Comparison of ENCODE assay signal across 20 cellular contexts in the genomic region with DNA sequence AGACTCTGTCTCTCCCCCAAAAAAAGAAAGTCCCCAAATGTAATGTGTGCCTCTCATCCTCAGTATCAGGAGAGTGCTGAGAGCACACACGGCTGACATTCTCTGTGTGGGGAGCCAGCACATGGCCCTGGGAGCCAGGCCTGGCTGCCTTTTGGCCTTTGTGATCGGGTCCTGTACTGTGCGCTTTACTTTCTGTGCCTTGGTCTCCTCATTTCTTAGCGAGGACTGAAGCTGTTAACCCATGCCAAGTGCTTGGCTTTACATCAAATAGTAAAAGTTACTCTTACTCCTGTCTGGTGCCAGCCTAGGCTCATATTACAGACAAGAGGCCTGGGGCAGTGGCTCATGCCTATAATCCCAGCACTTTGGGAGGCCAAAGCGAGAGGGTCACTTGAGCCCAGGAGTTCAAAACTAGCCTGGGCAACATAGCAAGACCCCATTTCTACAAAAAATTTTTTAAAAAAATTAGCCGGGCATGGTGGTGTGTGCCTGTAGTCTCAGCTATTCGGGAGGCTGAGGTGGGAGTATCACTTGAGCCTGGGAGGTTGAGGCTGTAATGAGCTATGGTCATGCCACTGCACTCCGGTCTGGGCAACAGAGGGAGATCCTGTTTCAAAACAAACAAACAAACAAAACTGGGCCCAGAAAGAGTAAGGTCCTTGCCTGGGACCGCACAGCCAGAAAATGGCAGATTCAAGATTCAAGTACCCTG. TPM values are rescaled to one million over a fixed set of nuclear protein-coding genes. Genes with fewer than 3 reads are reported as not detected.
DNase-seq lines count a peak whose midpoint lies in the region; ATAC-seq and TF ChIP-seq lines count a peak whose summit lies in the region.
"Had no signal": no experiment of that assay in that cellular context is flagged by ENCODE, and none has a peak within 500 bp of the region (broad histone marks: within the 10 kb centered on the region; RNA-seq: fewer than 3 reads in every experiment).

No MANE protein-coding gene starts in this region.

- H3K9ac ChIP-seq in fibroblast of lung (ENCODE audit: insufficient read depth, low read length) = no peak overlapping the region

- H3K36me3 ChIP-seq in fibroblast of lung (ENCODE audit: control insufficient read depth, insufficient read depth, low read length) = no peaks in the 10 kb centered on the region
- H3K36me3 ChIP-seq in mucosa of descending colon (ENCODE audit: low read depth) = no peaks in the 10 kb centered on the region
- H3K36me3 ChIP-seq in SJCRH30 = no peaks in the 10 kb centered on the region
- H3K36me3 ChIP-seq: pancreas had no signal

- no peaks in the 10 kb centered on the region for H3K79me2 ChIP-seq in fibroblast of lung (ENCODE audit: control insufficient read depth, insufficient read depth, low read length)

- H3K27me3 ChIP-seq in AG04450 (ENCODE audit: control insufficient read depth, insufficient read depth, low read length) = no peaks in the 10 kb centered on the region
- H3K27me3 ChIP-seq in fibroblast of lung (ENCODE audit: control insufficient read depth, insufficient read depth, low read length) = peaks cover 2% of the 10 kb centered on the region
- H3K27me3 ChIP-seq in SJCRH30 = peaks cover 3% of the 10 kb centered on the region; the same call in 1 of the 2 replicates
- H3K27me3 ChIP-seq: dorsolateral prefrontal cortex, pancreas had no signal

- peaks cover 12% of the 10 kb centered on the region for H3K9me3 ChIP-seq in AG04450 (ENCODE audit: control insufficient read depth, insufficient read depth, low read length)
- H3K9me3 ChIP-seq in fibroblast of lung (ENCODE audit: control insufficient read depth, insufficient read depth, low read depth, low read length) = no peaks in the 10 kb centered on the region
- H3K9me3 ChIP-seq in mucosa of descending colon = no peaks in the 10 kb centered on the region
- H3K9me3 ChIP-seq in SJCRH30 (replicated peaks) = no peaks in the 10 kb centered on the region
- H3K9me3 ChIP-seq: pancreas had no signal

- H3K4me2 ChIP-seq in fibroblast of lung (ENCODE audit: extremely low read depth, insufficient read depth, low read length) = no peak overlapping the region

- no peaks in the 10 kb centered on the region for H4K20me1 ChIP-seq in fibroblast of lung (ENCODE audit: control insufficient read depth, extremely low read depth, insufficient read depth, low read length)

- H3K27ac ChIP-seq in AG04450 (ENCODE audit: low read depth, low read length) (peak overlapping the region; percentile 75), RWPE1 (peak overlapping the region; percentile 91), fibroblast of lung (ENCODE audit: insufficient read depth, low read length) (peak overlapping the region; percentile 54), SJCRH30 (no peak overlapping the region)
- H3K27ac ChIP-seq: dorsolateral prefrontal cortex had no signal

- no peak overlapping the region for H2AFZ ChIP-seq in fibroblast of lung (ENCODE audit: low read length)

- DNase-seq in AG04450 (ENCODE audit: low read depth, low spot score) = no peak
- no peak for DNase-seq in RWPE1 (ENCODE audit: low spot score)
- no peak for DNase-seq in fibroblast of lung (ENCODE audit: low read depth in 2 of 2)
- peak; percentile 52 for DNase-seq in posterior vena cava (ENCODE audit: low spot score)
- DNase-seq in DMS53 (lab: John Stamatoyannopoulos, UW) = no peak
- DNase-seq in mucosa of descending colon = no peak
- no peak for DNase-seq in SJCRH30
- DNase-seq: activated CD4-positive, alpha-beta T cell treated with anti-CD3 and anti-CD28 coated beads, Interleukin-2, amount 50 U/mL, for 1 hour; activated CD8-positive, alpha-beta memory T cell treated with anti-CD3 and anti-CD28 coated beads, Interleukin-2, amount 50 U/mL, for 4 hours; activated effector memory CD4-positive, alpha-beta T cell treated with Interleukin-2 at 50 U/mL for 16 hours; activated naive CD8-positive, alpha-beta T cell treated with anti-CD3 and anti-CD28 coated beads, Interleukin-2, amount 50 U/mL, for 24 hours; CD4-positive, alpha-beta T cell; DMS79 treated with DMSO at 0.1 percent for 48 hours; dorsolateral prefrontal cortex; NCI-H1105; NCI-H526; pancreas; Right ventricle myocardium superior; stimulated activated CD8-positive, alpha-beta memory T cell treated with anti-CD3 and anti-CD28 coated beads, Interleukin-4, amount 100 ng/mL, for 48 hours had no signal

- CTCF ChIA-PET in AG04450 (lab: Charles Lee) (interaction anchor here (2.1 kb wide), 1 partner anchor 54 kb away, joined by 5 read pairs; no protein-coding TSS in a partner anchor), RWPE1 (lab: Yijun Ruan, JAX) (interaction anchor here (0.6 to 1.0 kb wide), 2 partner anchors 38 to 410 kb away, joined by 3 to 4 read pairs; no protein-coding TSS in a partner anchor)

- no peak for ATAC-seq in HG03139 (IDR thresholded peaks at IDR 0.05; ENCODE audit: unreplicated experiment)
- ATAC-seq in mucosa of descending colon = no peak
- ATAC-seq: activated naive CD8-positive, alpha-beta T cell treated with anti-CD3 and anti-CD28 coated beads, Interleukin-2, amount 50 U/mL, for 24 hours had no signal

- no peak for TF ChIP-seq CTCF in AG04450 (IDR thresholded peaks at IDR 0.05; ENCODE audit: low read depth, low read length)
- TF ChIP-seq CTCF in RWPE1 (conservative IDR thresholded peaks at IDR 0.05; ENCODE audit: low read depth) = no peak
- TF ChIP-seq CTCF in fibroblast of lung (conservative IDR thresholded peaks at IDR 0.05 in 1 of 2, IDR thresholded peaks at IDR 0.05 in 1 of 2; ENCODE audit: low read depth in 1 of 2, low read length in 2 of 2) = no peak
- TF ChIP-seq CTCF in mucosa of descending colon (IDR thresholded peaks at IDR 0.05) = no peak

- H3K4me3 ChIP-seq in AG04450 (ENCODE audit: low read depth, low read length) = no peak overlapping the region
- H3K4me3 ChIP-seq in fibroblast of lung (replicated peaks in 1 of 4; ENCODE audit: control extremely low read depth in 1 of 4, insufficient read depth in 1 of 4, low read depth in 3 of 4, low read length in 4 of 4) = no peak overlapping the region
- H3K4me3 ChIP-seq in mucosa of descending colon = no peak overlapping the region
- H3K4me3 ChIP-seq in SJCRH30 = no peak overlapping the region
- H3K4me3 ChIP-seq: dorsolateral prefrontal cortex, pancreas had no signal

- intact Hi-C loops in posterior vena cava (cut with DNase I) = no loop called here
- intact Hi-C loops in mucosa of descending colon (cut with DNase I, micrococcal nuclease) = no loop called here

- H3K4me1 ChIP-seq in fibroblast of lung (ENCODE audit: control insufficient read depth, extremely low read depth, insufficient read depth, low read length) = peaks cover 21% of the 10 kb centered on the region
- H3K4me1 ChIP-seq in mucosa of descending colon (ENCODE audit: low read depth) = no peaks in the 10 kb centered on the region
- peaks cover 16% of the 10 kb centered on the region for H3K4me1 ChIP-seq in SJCRH30
- H3K4me1 ChIP-seq: pancreas had no signal

- POLR2A ChIA-PET in AG04450 (lab: Yijun Ruan, JAX) (no interaction called here), RWPE1 (lab: Yijun Ruan, JAX; ENCODE audit: low non-redundant PET) (no interaction called here)

RNA-seq across cellular contexts. Expression of a gene that starts 50.3 kb away (rescaled TPM):
- 2.3 and 3.5 TPM in 2 replicates for polyA plus RNA-seq in AG04450 (2011; rRNA removed)
- polyA minus RNA-seq in AG04450 (2011; rRNA and poly(A)+ RNA removed) = 1.7 and 3.2 TPM in 2 replicates
- total RNA-seq in fibroblast of lung = 0.26 and 0.66 TPM in 2 replicates
- polyA plus RNA-seq in fibroblast of lung = 1.4 and 1.8 TPM in 2 replicates
- 5.0 and 6.8 TPM in 2 replicates for polyA plus RNA-seq in fibroblast of lung (2012)
- 5.1 and 6.5 TPM in 2 replicates for polyA minus RNA-seq in fibroblast of lung (ENCODE audit: low replicate concordance)
- total RNA-seq in posterior vena cava = 1 to 10 TPM; 8.6 to 8.9 TPM
- total RNA-seq in mucosa of descending colon = 1 to 10 TPM in 1 of 3 donors, under 1 TPM in 2; 0.78 to 4.5 (median 0.96) TPM
- total RNA-seq in SJCRH30 (2014; rRNA removed; shearing (Covaris generic)) = 29.7 and 30.7 TPM in 2 replicates
